In genomic region chr1:90371106-90371813, GRCh38 we compare ENCODE assay signal across 19 cellular contexts.
DNase-seq lines count a peak whose midpoint lies in the region; TF ChIP-seq lines count a peak whose summit lies in the region.
"Had no signal": no experiment of that assay in that cellular context is flagged by ENCODE, and none has a peak within 500 bp of the region (broad histone marks: within the 10 kb centered on the region; RNA-seq: fewer than 3 reads in every experiment).

No MANE protein-coding gene starts in this region.

- CTCF ChIA-PET in mammary epithelial cell (lab: Charles Lee; ENCODE audit: low non-redundant PET): interaction anchor here (0.7 kb wide), 1 partner anchor 15 kb away, joined by 4 read pairs; no protein-coding TSS in a partner anchor
- CTCF ChIA-PET in MCF 10A (lab: Yijun Ruan, JAX): interaction anchor here (0.6 kb wide), 2 partner anchors 45 to 260 kb away, joined by 3 read pairs; no protein-coding TSS in a partner anchor

- H3K79me2 ChIP-seq in mammary epithelial cell (ENCODE audit: insufficient read depth, low read length): no peaks in the 10 kb centered on the region

- TF ChIP-seq POLR2A in spleen (IDR thresholded peaks at IDR 0.05): no peak

- in situ Hi-C loops in mammary epithelial cell (cut with MboI; ENCODE audit: low sequenced_read_pairs in 2 of 2) (no loop called here), astrocyte of the spinal cord (cut with HindIII; ENCODE audit: low sequenced_read_pairs) (no loop called here)

- H3K4me1 ChIP-seq in mammary epithelial cell (ENCODE audit: insufficient read depth, low read length) (peaks cover 8% of the 10 kb centered on the region), spleen (no peaks in the 10 kb centered on the region)
- H3K4me1 ChIP-seq: gastrocnemius medialis had no signal

- H3K4me3 Mint-ChIP-seq in MCF 10A (ENCODE audit: unreplicated experiment) (no peak overlapping the region), mesothelial cell of epicardium (no peak overlapping the region)
- H3K4me3 Mint-ChIP-seq: endodermal cell, neural crest cell had no signal

- WGBS in mammary epithelial cell (ENCODE audit: low coverage, missing lambda C conversion rate): 38% methylated on average over 2 of the region's 2 CpGs
- WGBS in spleen, 5 donors: 35 to 50% (median 49%) methylated on average over 2 of the region's 2 CpGs

- H3K9ac ChIP-seq in mammary epithelial cell (ENCODE audit: insufficient read depth, low read length): no peak overlapping the region

- H3K27me3 Mint-ChIP-seq in MCF 10A (ENCODE audit: insufficient read depth, unreplicated experiment) (no peaks in the 10 kb centered on the region), mesothelial cell of epicardium (ENCODE audit: low read depth) (peaks cover 10% of the 10 kb centered on the region)

- POLR2A ChIA-PET in MCF 10A (lab: Yijun Ruan, JAX): interaction anchor here (0.6 to 1.2 kb wide), 2 partner anchors 10 to 140 kb away, joined by 3 read pairs; no protein-coding TSS in a partner anchor

- H3K36me3 ChIP-seq in mammary epithelial cell (ENCODE audit: insufficient read depth, low read length) (no peaks in the 10 kb centered on the region), spleen (no peaks in the 10 kb centered on the region)
- H3K36me3 ChIP-seq: gastrocnemius medialis had no signal

- no peak for TF ChIP-seq CTCF in mammary epithelial cell (conservative IDR thresholded peaks at IDR 0.05 in 1 of 2, IDR thresholded peaks at IDR 0.05 in 1 of 2; ENCODE audit: extremely low read depth in 1 of 2, insufficient read depth in 1 of 2, low read depth in 1 of 2, low read length in 2 of 2)
- TF ChIP-seq CTCF in MCF 10A (IDR thresholded peaks at IDR 0.05; ENCODE audit: unreplicated experiment): no peak
- TF ChIP-seq CTCF in astrocyte of the spinal cord (IDR thresholded peaks at IDR 0.05; ENCODE audit: low read depth, low read length): no peak
- no peak for TF ChIP-seq CTCF in spleen (IDR thresholded peaks at IDR 0.05 in 8 of 11, conservative IDR thresholded peaks at IDR 0.05 in 3 of 11)
- TF ChIP-seq CTCF in mesothelial cell of epicardium (IDR thresholded peaks at IDR 0.05; ENCODE audit: unreplicated experiment): no peak

- BruUV-seq in mammary epithelial cell (replicated peaks; lab: Mats Ljungman, UMichigan) (no TSS peak), MCF 10A (replicated peaks; lab: Mats Ljungman, UMichigan) (no TSS peak)

- no peaks in the 10 kb centered on the region for H3K9me3 Mint-ChIP-seq in MCF 10A (ENCODE audit: unreplicated experiment)
- H3K9me3 Mint-ChIP-seq in mesothelial cell of epicardium: peaks cover 15% of the 10 kb centered on the region
- H3K9me3 Mint-ChIP-seq: neural crest cell had no signal

- H3K9me3 ChIP-seq in mammary epithelial cell (replicated peaks; ENCODE audit: insufficient read depth, low read length): no peaks in the 10 kb centered on the region
- H3K9me3 ChIP-seq in spleen: no peaks in the 10 kb centered on the region
- H3K9me3 ChIP-seq: gastrocnemius medialis had no signal

- H3K36me3 Mint-ChIP-seq in MCF 10A (ENCODE audit: insufficient read depth, unreplicated experiment): no peaks in the 10 kb centered on the region
- H3K36me3 Mint-ChIP-seq in mesothelial cell of epicardium: no peaks in the 10 kb centered on the region
- H3K36me3 Mint-ChIP-seq: activated naive CD4-positive, alpha-beta T cell treated with anti-CD3 and anti-CD28 coated beads, Interleukin-2, amount 50 U/mL, for 72 hours had no signal

- H3K27me3 ChIP-seq in mammary epithelial cell (ENCODE audit: insufficient read depth, low read length): no peaks in the 10 kb centered on the region
- H3K27me3 ChIP-seq in spleen (replicated peaks in 1 of 7): no peaks in the 10 kb centered on the region
- H3K27me3 ChIP-seq: gastrocnemius medialis had no signal

- DNase-seq in mammary epithelial cell (peak; percentile 56), MCF 10A (ENCODE audit: unreplicated experiment) (no peak), NCI-H510A treated with DMSO at 0.1 percent for 48 hours (lab: John Stamatoyannopoulos, UW) (peak; percentile 58), astrocyte of the spinal cord (ENCODE audit: low read depth, low spot score) (peak; percentile 81), NCI-H524 (lab: John Stamatoyannopoulos, UW) (no peak), spleen (no peak), mesothelial cell of epicardium (ENCODE audit: low spot score in 2 of 2, unreplicated experiment in 2 of 2) (no peak), SHP77 (lab: John Stamatoyannopoulos, UW) (no peak)
- DNase-seq: activated CD4-positive, CD25-positive, alpha-beta regulatory T cell; caudate nucleus; endodermal cell; gastrocnemius medialis; Karpas-422; NCI-H2081 treated with DMSO at 0.1 percent for 48 hours; PC-9; retina; stimulated activated CD4-positive, alpha-beta T cell treated with anti-CD3 and anti-CD28 coated beads, Interleukin-1b, Interleukin-23, amount 100 ng/mL, for 48 hours had no signal

- intact Hi-C loops in mammary epithelial cell (cut with micrococcal nuclease): no loop called here
- intact Hi-C loops in MCF 10A (cut with micrococcal nuclease): no loop called here
- intact Hi-C loops in spleen (cut with DNase I; ENCODE audit: low total_unique reads): no loop called here

- no peak overlapping the region for H3K4me2 ChIP-seq in mammary epithelial cell (ENCODE audit: insufficient read depth, low read depth, low read length)
- H3K4me2 ChIP-seq: PC-9 had no signal

- H3K4me1 Mint-ChIP-seq in MCF 10A (ENCODE audit: insufficient read depth, unreplicated experiment) (no peaks in the 10 kb centered on the region), mesothelial cell of epicardium (no peaks in the 10 kb centered on the region)
- H3K4me1 Mint-ChIP-seq: endodermal cell, neural crest cell had no signal

- H3K4me3 ChIP-seq in mammary epithelial cell (replicated peaks in 1 of 3; ENCODE audit: insufficient read depth in 1 of 3, low read depth in 2 of 3, low read length in 3 of 3) (no peak overlapping the region), astrocyte of the spinal cord (ENCODE audit: low read depth, low read length) (no peak overlapping the region), spleen (no peak overlapping the region)
- H3K4me3 ChIP-seq: gastrocnemius medialis, PC-9 had no signal

- no peak overlapping the region for H2AFZ ChIP-seq in mammary epithelial cell (ENCODE audit: low read depth, low read length)
- H2AFZ ChIP-seq: PC-9 had no signal

- dilution Hi-C loops in mammary epithelial cell (cut with HindIII; ENCODE audit: low sequenced_read_pairs): no loop called here

- H3K27ac Mint-ChIP-seq in MCF 10A (ENCODE audit: low read depth, unreplicated experiment) (no peak overlapping the region), mesothelial cell of epicardium (no peak overlapping the region)
- H3K27ac Mint-ChIP-seq: activated naive CD4-positive, alpha-beta T cell treated with anti-CD3 and anti-CD28 coated beads, Interleukin-2, amount 50 U/mL, for 72 hours; endodermal cell had no signal

- H3K27ac ChIP-seq in mammary epithelial cell (ENCODE audit: insufficient read depth, low read depth, low read length) (no peak overlapping the region), spleen (no peak overlapping the region)
- H3K27ac ChIP-seq: gastrocnemius medialis, PC-9 had no signal

- H4K20me1 ChIP-seq in mammary epithelial cell (ENCODE audit: insufficient read depth, low read length): no peaks in the 10 kb centered on the region

Comparison
In these comparisons a context has a peak if more than half of its experiments do, and no peak if none do; other contexts are left out.
1. DNase-seq: peak in mammary epithelial cell (single experiment), NCI-H510A treated with DMSO at 0.1 percent for 48 hours (single experiment) and astrocyte of the spinal cord (single experiment); none in MCF 10A (single experiment), NCI-H524 (0 of 2), spleen (single experiment), mesothelial cell of epicardium (0 of 2) and SHP77 (0 of 2).